In genomic region chr17:28074010-28074409, GRCh38 we compare ENCODE assay signal across 22 cellular contexts.
"Had no signal": no experiment of that assay in that cellular context is flagged by ENCODE, and none has a peak within 500 bp of the region (broad histone marks: within the 10 kb centered on the region; RNA-seq: fewer than 3 reads in every experiment).

No MANE protein-coding gene starts in this region.

- H3K4me1 ChIP-seq: breast epithelium, SJSA1 had no signal

- H3K36me3 ChIP-seq: adrenal gland, breast epithelium had no signal

- H3K27ac ChIP-seq: adrenal gland, breast epithelium, SJSA1 had no signal

- H3K4me3 Mint-ChIP-seq: activated CD8-positive, alpha-beta T cell treated with anti-CD3 and anti-CD28 coated beads, Interleukin-2, amount 10 ng/mL, durations not matched to agents 7 days and 5 days; activated naive CD8-positive, alpha-beta T cell treated with anti-CD3 and anti-CD28 coated beads, Interleukin-2, amount 10 ng/mL, durations not matched to agents 7 days and 5 days had no signal

- H3K27ac Mint-ChIP-seq: activated CD8-positive, alpha-beta T cell treated with anti-CD3 and anti-CD28 coated beads, Interleukin-2, amount 10 ng/mL, durations not matched to agents 7 days and 5 days; activated naive CD8-positive, alpha-beta T cell treated with anti-CD3 and anti-CD28 coated beads, Interleukin-2, amount 10 ng/mL, durations not matched to agents 7 days and 5 days had no signal

- H3K4me3 ChIP-seq: adrenal gland, breast epithelium, SJSA1 had no signal

- H3K27me3 ChIP-seq: adrenal gland, breast epithelium, SJSA1 had no signal

- DNase-seq: activated CD4-positive, alpha-beta T cell treated with anti-CD3 and anti-CD28 coated beads for 48 hours; activated CD4-positive, alpha-beta T cell treated with anti-CD3 and anti-CD28 coated beads, Interleukin-2, amount 50 U/mL, for 4 hours; activated CD4-positive, CD25-positive, alpha-beta regulatory T cell treated with anti-CD3 and anti-CD28 coated beads, Interleukin-2, amount 50 U/mL, for 72 hours; activated CD8-positive, alpha-beta memory T cell treated with anti-CD3 and anti-CD28 coated beads, Interleukin-2, amount 50 U/mL, for 48 hours; activated CD8-positive, alpha-beta T cell treated with anti-CD3 and anti-CD28 coated beads, Interleukin-2, amount 10 ng/mL, durations not matched to agents 7 days and 5 days; activated naive CD4-positive, alpha-beta T cell treated with anti-CD3 and anti-CD28 coated beads, Interleukin-2, amount 50 U/mL, for 16 hours; activated naive CD8-positive, alpha-beta T cell treated with anti-CD3 and anti-CD28 coated beads, Interleukin-2, amount 10 ng/mL, durations not matched to agents 7 days and 5 days; activated T-cell treated with anti-CD3 and anti-CD28 coated beads, Interleukin-2, amount 50 U/mL, for 1 hour; adrenal gland; aorta; caudate nucleus; MM.1S; NCI-H1105 treated with DMSO at 0.1 percent for 48 hours; NCI-H1436 treated with DMSO at 0.1 percent for 48 hours; NCI-H187; NCI-H2081; NCI-H510A treated with DMSO at 0.1 percent for 48 hours; NK-92 treated with Interleukin-12 subunit alpha and Interleukin-12 subunit beta, amount 100 ng/mL, for 24 hours; PC-3; SHP77 had no signal

- ATAC-seq: activated CD8-positive, alpha-beta T cell treated with anti-CD3 and anti-CD28 coated beads, Interleukin-2, amount 10 ng/mL, durations not matched to agents 7 days and 5 days; PC-3 had no signal
